Comparison of ENCODE assay signal across 22 cellular contexts in the genomic region with DNA sequence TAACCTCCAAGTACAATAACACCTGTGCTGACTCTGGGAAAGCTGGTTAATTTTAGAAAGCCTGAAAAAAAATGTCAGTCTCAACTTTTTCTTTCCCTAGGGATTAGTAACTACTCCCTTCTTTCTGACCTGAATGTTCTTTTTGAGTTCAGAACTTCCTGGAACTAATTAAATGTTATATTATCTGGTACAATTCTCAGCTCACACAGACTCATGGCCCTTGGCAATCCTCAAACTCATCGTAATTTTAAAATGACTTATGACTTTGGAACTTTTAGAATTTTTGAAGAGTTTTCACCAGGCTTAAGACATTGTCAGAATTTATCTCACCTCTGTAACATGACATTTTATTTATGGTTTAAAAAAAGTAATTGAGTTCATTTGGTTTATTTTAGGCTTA.
DNase-seq lines count a peak whose midpoint lies in the region; ATAC-seq and TF ChIP-seq lines count a peak whose summit lies in the region.
"Had no signal": no experiment of that assay in that cellular context is flagged by ENCODE, and none has a peak within 500 bp of the region (broad histone marks: within the 10 kb centered on the region; RNA-seq: fewer than 3 reads in every experiment).

No MANE protein-coding gene starts in this region.

- DNase-seq in heart left ventricle (no peak), right atrium auricular region (ENCODE audit: low spot score) (no peak), choroid plexus epithelial cell (ENCODE audit: low read depth) (peak; percentile 6), myocyte (ENCODE audit: low read depth) (peak; percentile 12), DMS153 treated with DMSO at 0.1 percent for 48 hours (lab: John Stamatoyannopoulos, UW; ENCODE audit: unreplicated experiment) (no peak), KG1 (lab: John Stamatoyannopoulos, UW) (no peak)
- DNase-seq: activated CD4-positive, alpha-beta T cell treated with anti-CD3 and anti-CD28 coated beads, Interleukin-2, amount 50 U/mL, for 1 hour; activated gamma-delta T cell treated with Interleukin-2 at 50 U/mL for 16 hours; amygdala; CD8-positive, alpha-beta T cell; DMS79; effector CD8-positive, alpha-beta T cell; Karpas-422; NCI-H1105; NCI-H69; posterior cingulate gyrus; SHP77 treated with DMSO at 0.1 percent for 48 hours; stimulated activated CD4-positive, alpha-beta T cell treated with anti-CD3 and anti-CD28 coated beads, Interleukin-4, amount 100 ng/mL, for 24 hours had no signal

- H3K4me3 ChIP-seq in heart left ventricle = no peak overlapping the region
- H3K4me3 ChIP-seq in right atrium auricular region = no peak overlapping the region
- no peak overlapping the region for H3K4me3 ChIP-seq in choroid plexus epithelial cell (ENCODE audit: low read depth, low read length)
- H3K4me3 ChIP-seq: smooth muscle cell had no signal

- peaks cover 0 to 10% (median 0%) of the 10 kb centered on the region in 12 donors for H3K4me1 ChIP-seq in heart left ventricle
- peaks cover 0 to 9% of the 10 kb centered on the region in 2 donors for H3K4me1 ChIP-seq in right atrium auricular region

- H3K27me3 ChIP-seq in heart left ventricle = no peaks in the 10 kb centered on the region
- no peaks in the 10 kb centered on the region for H3K27me3 ChIP-seq in right atrium auricular region

- ATAC-seq in heart left ventricle = peak in 3 of 4 donors; percentile 42 to 64 (median 43)
- ATAC-seq in GM19467 (IDR thresholded peaks at IDR 0.05; ENCODE audit: unreplicated experiment) = no peak
- ATAC-seq in GM21717 (IDR thresholded peaks at IDR 0.05; ENCODE audit: unreplicated experiment) = no peak
- ATAC-seq: CD8-positive, alpha-beta T cell; natural killer cell treated with Interleukin-12 subunit alpha and Interleukin-12 subunit beta and Interleukin-15 and Interleukin-18, amount 100 ng/mL, for 72 hours had no signal

- H3K27ac ChIP-seq in heart left ventricle = peak overlapping the region in 1 of 12 donors; percentile 40
- no peak overlapping the region for H3K27ac ChIP-seq in right atrium auricular region

- H3K9me3 ChIP-seq in heart left ventricle (no peaks in the 10 kb centered on the region), right atrium auricular region (no peaks in the 10 kb centered on the region)

- TF ChIP-seq CTCF in heart left ventricle (IDR thresholded peaks at IDR 0.05) (no peak), right atrium auricular region (IDR thresholded peaks at IDR 0.05) (no peak), choroid plexus epithelial cell (conservative IDR thresholded peaks at IDR 0.05; ENCODE audit: low read depth, low read length) (no peak)

- TF ChIP-seq POLR2A in heart left ventricle (IDR thresholded peaks at IDR 0.05) = no peak

- intact Hi-C loops in heart left ventricle (cut with DNase I) = no loop called here

- H3K36me3 ChIP-seq in heart left ventricle (peaks cover 0 to 5% (median 0%) of the 10 kb centered on the region in 9 donors), right atrium auricular region (no peaks in the 10 kb centered on the region)

- 33 to 53% (median 43%) methylated on average over 1 of the region's 1 CpG for WGBS in heart left ventricle, 4 donors

Comparison
In these comparisons a context has a peak if more than half of its experiments do, and no peak if none do; other contexts are left out.
1. ATAC-seq: peak in heart left ventricle (3 of 4); none in GM19467 (single experiment) and GM21717 (single experiment).
2. DNase-seq: peak in choroid plexus epithelial cell (single experiment) and myocyte (single experiment); none in heart left ventricle (0 of 5), right atrium auricular region (single experiment), DMS153 treated with DMSO at 0.1 percent for 48 hours (single experiment) and KG1 (single experiment).